8 cellular contexts compared by ENCODE assay signal in genomic region chr9:131277673-131278420, GRCh38. TPM values are rescaled to one million over a fixed set of nuclear protein-coding genes. Genes with fewer than 3 reads are reported as not detected.
A peak's percentile ranks its signal among the peaks of the same experiment; 100 is the strongest.
DNase-seq lines count a peak whose midpoint lies in the region; ATAC-seq and TF ChIP-seq lines count a peak whose summit lies in the region.

No MANE protein-coding gene starts in this region.

- H3K79me2 ChIP-seq in OCI-LY3 (ENCODE audit: low read length), result peaks cover 38% of the 10 kb centered on the region

- peak overlapping the region; percentile 97 for H3K4me2 ChIP-seq in OCI-LY3 (ENCODE audit: low read length)

- no peaks in the 10 kb centered on the region for H3K36me3 ChIP-seq in OCI-LY3 (replicated peaks; ENCODE audit: low read depth, low read length)

- H3K9me3 Mint-ChIP-seq in stimulated activated effector memory CD8-positive, alpha-beta T cell treated with anti-CD3 and anti-CD28 coated beads, Interleukin-12 subunit alpha, Interleukin-12 subunit beta, amount 100 ng/mL, for 72 hours, result no peaks in the 10 kb centered on the region

- peak; percentile 62 for ATAC-seq in stimulated activated effector memory CD8-positive, alpha-beta T cell treated with anti-CD3 and anti-CD28 coated beads, Interleukin-12 subunit alpha, Interleukin-12 subunit beta, amount 100 ng/mL, for 72 hours

- no peaks in the 10 kb centered on the region for H4K20me1 ChIP-seq in OCI-LY3 (ENCODE audit: insufficient read depth, low read length)

- H3K4me3 Mint-ChIP-seq in stimulated activated effector memory CD8-positive, alpha-beta T cell treated with anti-CD3 and anti-CD28 coated beads, Interleukin-12 subunit alpha, Interleukin-12 subunit beta, amount 100 ng/mL, for 72 hours, result peak overlapping the region; percentile 98

- peak overlapping the region; percentile 72; the same call in 1 of the 2 replicates for H2AFZ ChIP-seq in OCI-LY3 (ENCODE audit: low read depth, low read length)

- peaks cover 32% of the 10 kb centered on the region for H3K4me1 Mint-ChIP-seq in stimulated activated effector memory CD8-positive, alpha-beta T cell treated with anti-CD3 and anti-CD28 coated beads, Interleukin-12 subunit alpha, Interleukin-12 subunit beta, amount 100 ng/mL, for 72 hours

- H3K4me1 ChIP-seq in OCI-LY3 (ENCODE audit: low read length), result peaks cover 28% of the 10 kb centered on the region

- DNase-seq in EL, result peak; percentile 76
- peak; percentile 100 for DNase-seq in HuH-7.5 (ENCODE audit: low spot score)
- peak; percentile 68 for DNase-seq in activated T-cell treated with anti-CD3 and anti-CD28 coated beads, Interleukin-2, amount 50 U/mL, for 1 hour
- DNase-seq in epithelial cell of proximal tubule (ENCODE audit: low read depth), result no peak
- DNase-seq in middle frontal gyrus (ENCODE audit: extremely low spot score, low spot score), result peak; percentile 72
- peak in 1 of 2 donors; percentile 79 for DNase-seq in stimulated activated effector memory CD8-positive, alpha-beta T cell treated with anti-CD3 and anti-CD28 coated beads, Interleukin-12 subunit alpha, Interleukin-12 subunit beta, amount 100 ng/mL, for 72 hours (ENCODE audit: low spot score in 2 of 2)
- no peak for DNase-seq in mesenteric fat pad (ENCODE audit: low spot score)

- H3K4me3 ChIP-seq in OCI-LY3 (ENCODE audit: low read length) (peak overlapping the region; percentile 85), epithelial cell of proximal tubule (ENCODE audit: low read depth, low read length) (peak overlapping the region; percentile 48)

- no peaks in the 10 kb centered on the region for H3K9me3 ChIP-seq in OCI-LY3 (ENCODE audit: insufficient read depth, low read length)

- H3K9ac ChIP-seq in OCI-LY3 (ENCODE audit: low read length), result peak overlapping the region; percentile 97

- H3K36me3 Mint-ChIP-seq in stimulated activated effector memory CD8-positive, alpha-beta T cell treated with anti-CD3 and anti-CD28 coated beads, Interleukin-12 subunit alpha, Interleukin-12 subunit beta, amount 100 ng/mL, for 72 hours, result peaks cover 36% of the 10 kb centered on the region

- H3K27ac ChIP-seq in OCI-LY3 (ENCODE audit: low read length), result peak overlapping the region; percentile 33

- TF ChIP-seq CTCF in OCI-LY3 (IDR thresholded peaks at IDR 0.05; ENCODE audit: low read depth, low read length) (no peak), epithelial cell of proximal tubule (conservative IDR thresholded peaks at IDR 0.05; ENCODE audit: low read depth, low read length) (no peak)

- peaks cover 3% of the 10 kb centered on the region; the same call in 1 of the 2 replicates for H3K27me3 ChIP-seq in OCI-LY3 (ENCODE audit: low read depth, low read length)

- H3K27ac Mint-ChIP-seq in stimulated activated effector memory CD8-positive, alpha-beta T cell treated with anti-CD3 and anti-CD28 coated beads, Interleukin-12 subunit alpha, Interleukin-12 subunit beta, amount 100 ng/mL, for 72 hours, result peak overlapping the region; percentile 89

RNA-seq across cellular contexts. Expression of gene FAM78A, which starts 1.5 kb away (rescaled TPM):
- total RNA-seq in epithelial cell of proximal tubule (under 0.01 and 0.29 TPM in 2 replicates), mesenteric fat pad (6.3 TPM)

RNA-seq across cellular contexts. Expression of gene PLPP7, which starts 11.7 kb away (rescaled TPM):
- 0.65 and 2.2 TPM in 2 replicates for total RNA-seq in epithelial cell of proximal tubule
- total RNA-seq in mesenteric fat pad, result 13.9 TPM

Comparison
In these comparisons a context has a peak if more than half of its experiments do, and no peak if none do; other contexts are left out.
1. DNase-seq: peak in EL (single experiment), HuH-7.5 (single experiment), activated T-cell treated with anti-CD3 and anti-CD28 coated beads, Interleukin-2, amount 50 U/mL, for 1 hour (single experiment) and middle frontal gyrus (single experiment); none in epithelial cell of proximal tubule (single experiment) and mesenteric fat pad (single experiment).